1 cellular context compared by ENCODE assay signal in the genomic region with DNA sequence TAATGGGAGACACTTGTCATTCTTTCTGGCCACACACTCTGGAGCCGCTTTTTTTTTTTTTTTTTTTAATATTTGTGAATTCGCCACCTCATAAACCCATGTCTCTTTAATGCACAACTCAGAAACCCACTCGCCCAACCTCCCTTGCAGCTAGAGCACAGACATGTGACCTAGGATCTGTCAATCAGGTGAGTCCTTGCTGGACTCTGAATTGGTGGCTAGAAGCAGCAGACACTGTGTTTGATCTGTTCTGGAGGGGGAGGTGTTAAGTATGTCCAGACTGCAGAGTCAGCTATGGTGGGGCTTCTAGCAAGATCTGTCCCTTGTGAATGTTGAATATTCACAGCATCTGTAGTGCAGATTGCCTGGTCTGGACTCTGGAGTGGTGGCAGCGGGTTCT.
TF ChIP-seq lines count a peak whose summit lies in the region.

No MANE protein-coding gene starts in this region.

TF ChIP-seq in K562, 482 proteins besides CTCF, POLR2A, EP300 and RAD21 (continued from another document):
- TF ChIP-seq, protein P1, sequence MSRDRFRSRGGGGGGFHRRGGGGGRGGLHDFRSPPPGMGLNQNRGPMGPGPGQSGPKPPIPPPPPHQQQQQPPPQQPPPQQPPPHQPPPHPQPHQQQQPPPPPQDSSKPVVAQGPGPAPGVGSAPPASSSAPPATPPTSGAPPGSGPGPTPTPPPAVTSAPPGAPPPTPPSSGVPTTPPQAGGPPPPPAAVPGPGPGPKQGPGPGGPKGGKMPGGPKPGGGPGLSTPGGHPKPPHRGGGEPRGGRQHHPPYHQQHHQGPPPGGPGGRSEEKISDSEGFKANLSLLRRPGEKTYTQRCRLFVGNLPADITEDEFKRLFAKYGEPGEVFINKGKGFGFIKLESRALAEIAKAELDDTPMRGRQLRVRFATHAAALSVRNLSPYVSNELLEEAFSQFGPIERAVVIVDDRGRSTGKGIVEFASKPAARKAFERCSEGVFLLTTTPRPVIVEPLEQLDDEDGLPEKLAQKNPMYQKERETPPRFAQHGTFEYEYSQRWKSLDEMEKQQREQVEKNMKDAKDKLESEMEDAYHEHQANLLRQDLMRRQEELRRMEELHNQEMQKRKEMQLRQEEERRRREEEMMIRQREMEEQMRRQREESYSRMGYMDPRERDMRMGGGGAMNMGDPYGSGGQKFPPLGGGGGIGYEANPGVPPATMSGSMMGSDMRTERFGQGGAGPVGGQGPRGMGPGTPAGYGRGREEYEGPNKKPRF (IDR thresholded peaks at IDR 0.05; ENCODE audit: low read depth, low read length): no peak
- TF ChIP-seq IFI16 (CRISPR knock-in tag; IDR thresholded peaks at IDR 0.05): no peak
- TF ChIP-seq CBX3 (IDR thresholded peaks at IDR 0.05; ENCODE audit: borderline replicate concordance in 1 of 2, low read length in 2 of 2): peak in 1 of 2 experiments; percentile 36; a peak in 1 of 3 replicates
- TF ChIP-seq ZNF444 (CRISPR knock-in tag; IDR thresholded peaks at IDR 0.05): no peak
- TF ChIP-seq, protein P2, sequence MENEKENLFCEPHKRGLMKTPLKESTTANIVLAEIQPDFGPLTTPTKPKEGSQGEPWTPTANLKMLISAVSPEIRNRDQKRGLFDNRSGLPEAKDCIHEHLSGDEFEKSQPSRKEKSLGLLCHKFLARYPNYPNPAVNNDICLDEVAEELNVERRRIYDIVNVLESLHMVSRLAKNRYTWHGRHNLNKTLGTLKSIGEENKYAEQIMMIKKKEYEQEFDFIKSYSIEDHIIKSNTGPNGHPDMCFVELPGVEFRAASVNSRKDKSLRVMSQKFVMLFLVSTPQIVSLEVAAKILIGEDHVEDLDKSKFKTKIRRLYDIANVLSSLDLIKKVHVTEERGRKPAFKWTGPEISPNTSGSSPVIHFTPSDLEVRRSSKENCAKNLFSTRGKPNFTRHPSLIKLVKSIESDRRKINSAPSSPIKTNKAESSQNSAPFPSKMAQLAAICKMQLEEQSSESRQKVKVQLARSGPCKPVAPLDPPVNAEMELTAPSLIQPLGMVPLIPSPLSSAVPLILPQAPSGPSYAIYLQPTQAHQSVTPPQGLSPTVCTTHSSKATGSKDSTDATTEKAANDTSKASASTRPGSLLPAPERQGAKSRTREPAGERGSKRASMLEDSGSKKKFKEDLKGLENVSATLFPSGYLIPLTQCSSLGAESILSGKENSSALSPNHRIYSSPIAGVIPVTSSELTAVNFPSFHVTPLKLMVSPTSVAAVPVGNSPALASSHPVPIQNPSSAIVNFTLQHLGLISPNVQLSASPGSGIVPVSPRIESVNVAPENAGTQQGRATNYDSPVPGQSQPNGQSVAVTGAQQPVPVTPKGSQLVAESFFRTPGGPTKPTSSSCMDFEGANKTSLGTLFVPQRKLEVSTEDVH (IDR thresholded peaks at IDR 0.05; ENCODE audit: low read depth, partially characterized antibody): no peak
- TF ChIP-seq ZNF551 (CRISPR knock-in tag; IDR thresholded peaks at IDR 0.05): no peak
- no peak for TF ChIP-seq FOS (IDR thresholded peaks at IDR 0.05; ENCODE audit: extremely low read depth, insufficient read length)
- TF ChIP-seq DNMT1 (IDR thresholded peaks at IDR 0.05): no peak
- no peak for TF ChIP-seq EGR1 (conservative IDR thresholded peaks at IDR 0.05)
- peak; percentile 56 for TF ChIP-seq RAD51 (IDR thresholded peaks at IDR 0.05; ENCODE audit: borderline replicate concordance, low read depth)
- no peak for TF ChIP-seq RNF2 (IDR thresholded peaks at IDR 0.05)
- no peak for TF ChIP-seq KLF13 (tag; IDR thresholded peaks at IDR 0.05; ENCODE audit: borderline replicate concordance, low read depth)
- peak; percentile 52 for TF ChIP-seq MEIS2 (IDR thresholded peaks at IDR 0.05; ENCODE audit: partially characterized antibody)
- no peak for TF ChIP-seq ZNF76 (CRISPR knock-in tag; IDR thresholded peaks at IDR 0.05; ENCODE audit: borderline replicate concordance)
- TF ChIP-seq, protein P3, sequence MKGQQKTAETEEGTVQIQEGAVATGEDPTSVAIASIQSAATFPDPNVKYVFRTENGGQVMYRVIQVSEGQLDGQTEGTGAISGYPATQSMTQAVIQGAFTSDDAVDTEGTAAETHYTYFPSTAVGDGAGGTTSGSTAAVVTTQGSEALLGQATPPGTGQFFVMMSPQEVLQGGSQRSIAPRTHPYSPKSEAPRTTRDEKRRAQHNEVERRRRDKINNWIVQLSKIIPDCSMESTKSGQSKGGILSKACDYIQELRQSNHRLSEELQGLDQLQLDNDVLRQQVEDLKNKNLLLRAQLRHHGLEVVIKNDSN (CRISPR knock-in tag; IDR thresholded peaks at IDR 0.05): peak; percentile 72
- TF ChIP-seq TEAD2 (tag; IDR thresholded peaks at IDR 0.05): no peak
- TF ChIP-seq, protein P4, sequence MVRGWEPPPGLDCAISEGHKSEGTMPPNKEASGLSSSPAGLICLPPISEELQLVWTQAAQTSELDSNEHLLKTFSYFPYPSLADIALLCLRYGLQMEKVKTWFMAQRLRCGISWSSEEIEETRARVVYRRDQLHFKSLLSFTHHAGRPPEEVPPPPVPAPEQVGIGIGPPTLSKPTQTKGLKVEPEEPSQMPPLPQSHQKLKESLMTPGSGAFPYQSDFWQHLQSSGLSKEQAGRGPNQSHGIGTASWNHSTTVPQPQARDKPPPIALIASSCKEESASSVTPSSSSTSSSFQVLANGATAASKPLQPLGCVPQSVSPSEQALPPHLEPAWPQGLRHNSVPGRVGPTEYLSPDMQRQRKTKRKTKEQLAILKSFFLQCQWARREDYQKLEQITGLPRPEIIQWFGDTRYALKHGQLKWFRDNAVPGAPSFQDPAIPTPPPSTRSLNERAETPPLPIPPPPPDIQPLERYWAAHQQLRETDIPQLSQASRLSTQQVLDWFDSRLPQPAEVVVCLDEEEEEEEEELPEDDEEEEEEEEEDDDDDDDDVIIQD (CRISPR knock-in tag; IDR thresholded peaks at IDR 0.05): no peak
- TF ChIP-seq ZNF830 (CRISPR knock-in tag; IDR thresholded peaks at IDR 0.05): no peak
- TF ChIP-seq, protein P5, sequence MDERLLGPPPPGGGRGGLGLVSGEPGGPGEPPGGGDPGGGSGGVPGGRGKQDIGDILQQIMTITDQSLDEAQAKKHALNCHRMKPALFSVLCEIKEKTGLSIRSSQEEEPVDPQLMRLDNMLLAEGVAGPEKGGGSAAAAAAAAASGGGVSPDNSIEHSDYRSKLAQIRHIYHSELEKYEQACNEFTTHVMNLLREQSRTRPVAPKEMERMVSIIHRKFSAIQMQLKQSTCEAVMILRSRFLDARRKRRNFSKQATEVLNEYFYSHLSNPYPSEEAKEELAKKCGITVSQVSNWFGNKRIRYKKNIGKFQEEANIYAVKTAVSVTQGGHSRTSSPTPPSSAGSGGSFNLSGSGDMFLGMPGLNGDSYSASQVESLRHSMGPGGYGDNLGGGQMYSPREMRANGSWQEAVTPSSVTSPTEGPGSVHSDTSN (CRISPR knock-in tag; IDR thresholded peaks at IDR 0.05; ENCODE audit: low read depth): no peak
- TF ChIP-seq, protein P5 (tag; conservative IDR thresholded peaks at IDR 0.05; ENCODE audit: low read depth): peak; percentile 57
- TF ChIP-seq, protein P6, sequence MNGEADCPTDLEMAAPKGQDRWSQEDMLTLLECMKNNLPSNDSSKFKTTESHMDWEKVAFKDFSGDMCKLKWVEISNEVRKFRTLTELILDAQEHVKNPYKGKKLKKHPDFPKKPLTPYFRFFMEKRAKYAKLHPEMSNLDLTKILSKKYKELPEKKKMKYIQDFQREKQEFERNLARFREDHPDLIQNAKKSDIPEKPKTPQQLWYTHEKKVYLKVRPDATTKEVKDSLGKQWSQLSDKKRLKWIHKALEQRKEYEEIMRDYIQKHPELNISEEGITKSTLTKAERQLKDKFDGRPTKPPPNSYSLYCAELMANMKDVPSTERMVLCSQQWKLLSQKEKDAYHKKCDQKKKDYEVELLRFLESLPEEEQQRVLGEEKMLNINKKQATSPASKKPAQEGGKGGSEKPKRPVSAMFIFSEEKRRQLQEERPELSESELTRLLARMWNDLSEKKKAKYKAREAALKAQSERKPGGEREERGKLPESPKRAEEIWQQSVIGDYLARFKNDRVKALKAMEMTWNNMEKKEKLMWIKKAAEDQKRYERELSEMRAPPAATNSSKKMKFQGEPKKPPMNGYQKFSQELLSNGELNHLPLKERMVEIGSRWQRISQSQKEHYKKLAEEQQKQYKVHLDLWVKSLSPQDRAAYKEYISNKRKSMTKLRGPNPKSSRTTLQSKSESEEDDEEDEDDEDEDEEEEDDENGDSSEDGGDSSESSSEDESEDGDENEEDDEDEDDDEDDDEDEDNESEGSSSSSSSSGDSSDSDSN (IDR thresholded peaks at IDR 0.05; ENCODE audit: borderline replicate concordance in 1 of 2, low read depth in 2 of 2, low read length in 2 of 2): no peak
- no peak for TF ChIP-seq ZNF561 (CRISPR knock-in tag; conservative IDR thresholded peaks at IDR 0.05)
- TF ChIP-seq SMC3 (conservative IDR thresholded peaks at IDR 0.05; ENCODE audit: insufficient read depth, low read depth, low read length): no peak
- TF ChIP-seq, protein P7, sequence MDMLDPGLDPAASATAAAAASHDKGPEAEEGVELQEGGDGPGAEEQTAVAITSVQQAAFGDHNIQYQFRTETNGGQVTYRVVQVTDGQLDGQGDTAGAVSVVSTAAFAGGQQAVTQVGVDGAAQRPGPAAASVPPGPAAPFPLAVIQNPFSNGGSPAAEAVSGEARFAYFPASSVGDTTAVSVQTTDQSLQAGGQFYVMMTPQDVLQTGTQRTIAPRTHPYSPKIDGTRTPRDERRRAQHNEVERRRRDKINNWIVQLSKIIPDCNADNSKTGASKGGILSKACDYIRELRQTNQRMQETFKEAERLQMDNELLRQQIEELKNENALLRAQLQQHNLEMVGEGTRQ (CRISPR knock-in tag; IDR thresholded peaks at IDR 0.05): peak; percentile 65
- TF ChIP-seq, protein P8, sequence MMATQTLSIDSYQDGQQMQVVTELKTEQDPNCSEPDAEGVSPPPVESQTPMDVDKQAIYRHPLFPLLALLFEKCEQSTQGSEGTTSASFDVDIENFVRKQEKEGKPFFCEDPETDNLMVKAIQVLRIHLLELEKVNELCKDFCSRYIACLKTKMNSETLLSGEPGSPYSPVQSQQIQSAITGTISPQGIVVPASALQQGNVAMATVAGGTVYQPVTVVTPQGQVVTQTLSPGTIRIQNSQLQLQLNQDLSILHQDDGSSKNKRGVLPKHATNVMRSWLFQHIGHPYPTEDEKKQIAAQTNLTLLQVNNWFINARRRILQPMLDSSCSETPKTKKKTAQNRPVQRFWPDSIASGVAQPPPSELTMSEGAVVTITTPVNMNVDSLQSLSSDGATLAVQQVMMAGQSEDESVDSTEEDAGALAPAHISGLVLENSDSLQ (IDR thresholded peaks at IDR 0.05): peak; percentile 92
- no peak for TF ChIP-seq ESRRA (IDR thresholded peaks at IDR 0.05; ENCODE audit: borderline replicate concordance, low read depth)
